ENCODE assay signal across 8 cellular contexts in genomic region chr6:5866547-5867051, GRCh38.
A peak's percentile ranks its signal among the peaks of the same experiment; 100 is the strongest.
DNase-seq lines count a peak whose midpoint lies in the region; ATAC-seq and TF ChIP-seq lines count a peak whose summit lies in the region.

No MANE protein-coding gene starts in this region.

- no peaks in the 10 kb centered on the region for H3K36me3 ChIP-seq in colonic mucosa
- no peaks in the 10 kb centered on the region for H3K36me3 ChIP-seq in neuronal stem cell (replicated peaks in 1 of 2; ENCODE audit: control insufficient read depth in 2 of 2, insufficient read depth in 2 of 2, low read length in 2 of 2)

- H4K91ac ChIP-seq in neuronal stem cell (ENCODE audit: low read depth, low read length, poor library complexity) = no peak overlapping the region

- H3K23ac ChIP-seq in neuronal stem cell (ENCODE audit: low read depth, low read length, poor library complexity) = no peak overlapping the region

- H3K27me3 ChIP-seq in colonic mucosa (no peaks in the 10 kb centered on the region), neuronal stem cell (ENCODE audit: control insufficient read depth in 3 of 3, insufficient read depth in 3 of 3, low read depth in 1 of 3, low read length in 3 of 3) (peaks cover 0 to 9% (median 0%) of the 10 kb centered on the region in 3 experiments)

- peak overlapping the region; percentile 14 for H3K4me3 ChIP-seq in colonic mucosa
- no peak overlapping the region for H3K4me3 ChIP-seq in neuronal stem cell (ENCODE audit: low read length in 2 of 2)

- H3K18ac ChIP-seq in neuronal stem cell (ENCODE audit: low read length) = no peak overlapping the region

- no peaks in the 10 kb centered on the region for H3K79me1 ChIP-seq in neuronal stem cell (ENCODE audit: low read depth, low read length)

- TF ChIP-seq CTCF in colonic mucosa (IDR thresholded peaks at IDR 0.05) = no peak

- H3K4me2 ChIP-seq in neuronal stem cell (ENCODE audit: insufficient read depth, low read length, poor library complexity, severe bottlenecking) = no peak overlapping the region

- DNase-seq in NCI-H1436 (lab: John Stamatoyannopoulos, UW) = peak; percentile 10
- DNase-seq in NCI-H1436 treated with DMSO at 0.1 percent for 48 hours (lab: John Stamatoyannopoulos, UW) = no peak
- peak; percentile 97 for DNase-seq in NCI-H748 (lab: John Stamatoyannopoulos, UW; ENCODE audit: unreplicated experiment)
- no peak for DNase-seq in colonic mucosa
- no peak for DNase-seq in neuronal stem cell (ENCODE audit: low spot score)
- DNase-seq in effector CD4-positive, alpha-beta T cell = no peak
- no peak for DNase-seq in pons (ENCODE audit: low spot score)

- no peak for ATAC-seq in GM21367 (IDR thresholded peaks at IDR 0.05; ENCODE audit: unreplicated experiment)

- no peak overlapping the region for H3K4ac ChIP-seq in neuronal stem cell (ENCODE audit: low read length)

- H3K4me1 ChIP-seq in colonic mucosa (no peaks in the 10 kb centered on the region), neuronal stem cell (ENCODE audit: control insufficient read depth in 2 of 2, insufficient read depth in 1 of 2, low read depth in 1 of 2, low read length in 2 of 2) (peaks cover 2 to 5% of the 10 kb centered on the region in 2 donors)

- no peak overlapping the region for H3K27ac ChIP-seq in colonic mucosa
- no peak overlapping the region for H3K27ac ChIP-seq in neuronal stem cell (replicated peaks; ENCODE audit: low read length)

- H2BK5ac ChIP-seq in neuronal stem cell (ENCODE audit: low read length) = no peak overlapping the region

- H2BK15ac ChIP-seq in neuronal stem cell (ENCODE audit: low read length) = no peak overlapping the region

- WGBS in neuronal stem cell (ENCODE audit: extremely low coverage in 2 of 2, insufficient read length in 2 of 2, insufficient replicate concordance in 1 of 2), 2 donors = no CpG with 5 or more reads among the region's 4 CpGs

- H2BK120ac ChIP-seq in neuronal stem cell (ENCODE audit: low read depth, low read length) = no peak overlapping the region

- H4K8ac ChIP-seq in neuronal stem cell (ENCODE audit: low read depth, low read length) = no peak overlapping the region

- no peak overlapping the region for H2AK5ac ChIP-seq in neuronal stem cell (ENCODE audit: low read depth, low read length)

- no peaks in the 10 kb centered on the region for H3K9me3 ChIP-seq in colonic mucosa
- no peaks in the 10 kb centered on the region for H3K9me3 ChIP-seq in neuronal stem cell (replicated peaks in 1 of 2; ENCODE audit: control insufficient read depth in 2 of 2, insufficient read depth in 1 of 2, low read depth in 1 of 2, low read length in 2 of 2)

- H2BK12ac ChIP-seq in neuronal stem cell (ENCODE audit: low read length) = no peak overlapping the region

- peak overlapping the region; percentile 59 for H2AFZ ChIP-seq in neuronal stem cell (ENCODE audit: low read length)

- intact Hi-C loops in colonic mucosa (cut with DNase I) = no loop called here

- H3K14ac ChIP-seq in neuronal stem cell (ENCODE audit: low read length) = no peak overlapping the region

- H3K9ac ChIP-seq in colonic mucosa (ENCODE audit: low read depth in 2 of 2, low read length in 2 of 2) (peak overlapping the region in 1 of 2 donors; percentile 8), neuronal stem cell (ENCODE audit: low read depth, low read length, poor library complexity) (no peak overlapping the region)

Comparison
In these comparisons a context has a peak if more than half of its experiments do, and no peak if none do; other contexts are left out.
1. DNase-seq: peak in NCI-H1436 (single experiment) and NCI-H748 (single experiment); none in NCI-H1436 treated with DMSO at 0.1 percent for 48 hours (single experiment), colonic mucosa (single experiment), neuronal stem cell (single experiment), effector CD4-positive, alpha-beta T cell (single experiment) and pons (single experiment).